In genomic region chr2:150133623-150134022, GRCh38 we compare ENCODE assay signal across 9 cellular contexts.
DNase-seq lines count a peak whose midpoint lies in the region; TF ChIP-seq lines count a peak whose summit lies in the region.
"Had no signal": no experiment of that assay in that cellular context is flagged by ENCODE, and none has a peak within 500 bp of the region (broad histone marks: within the 10 kb centered on the region; RNA-seq: fewer than 3 reads in every experiment).

No MANE protein-coding gene starts in this region.

- H3K27ac ChIP-seq in esophagus (ENCODE audit: low read depth in 2 of 2, low read length in 1 of 2) (peak overlapping the region; percentile 24 to 53), left ventricle myocardium inferior (replicated peaks) (no peak overlapping the region)
- H3K27ac ChIP-seq: parathyroid adenoma had no signal

- H3K36me3 ChIP-seq in esophagus (ENCODE audit: control insufficient read depth in 2 of 2, insufficient read depth in 2 of 2, low read length in 1 of 2) (no peaks in the 10 kb centered on the region), left ventricle myocardium inferior (no peaks in the 10 kb centered on the region)

- H3K9me3 ChIP-seq in esophagus (ENCODE audit: control insufficient read depth in 2 of 2, insufficient read depth in 1 of 2, low read depth in 1 of 2, low read length in 1 of 2), result no peaks in the 10 kb centered on the region
- no peaks in the 10 kb centered on the region for H3K9me3 ChIP-seq in left ventricle myocardium inferior (replicated peaks)

- no peaks in the 10 kb centered on the region for H3K27me3 ChIP-seq in esophagus (ENCODE audit: control insufficient read depth in 1 of 2, insufficient read depth in 2 of 2, low read length in 2 of 2)
- no peaks in the 10 kb centered on the region for H3K27me3 ChIP-seq in left ventricle myocardium inferior (ENCODE audit: low read depth)

- intact Hi-C loops in left ventricle myocardium inferior (cut with micrococcal nuclease), result no loop called here

- TF ChIP-seq CTCF in HFF-Myc (IDR thresholded peaks at IDR 0.05; ENCODE audit: low read depth, low read length, missing control alignments), result no peak
- TF ChIP-seq CTCF in left ventricle myocardium inferior (IDR thresholded peaks at IDR 0.05; ENCODE audit: borderline replicate concordance), result no peak

- DNase-seq in NCI-H2171 treated with DMSO at 0.1 percent for 48 hours (lab: John Stamatoyannopoulos, UW) (peak; percentile 14), NCI-H2171 (lab: John Stamatoyannopoulos, UW) (no peak), HFF-Myc (ENCODE audit: extremely low read depth, low read depth) (peak; percentile 83), MV-4-11 (lab: John Stamatoyannopoulos, UW) (peak; percentile 55), iPS-NIHi7 (ENCODE audit: extremely low spot score) (no peak), left ventricle myocardium inferior (no peak)
- DNase-seq in activated CD4-positive, alpha-beta T cell treated with anti-CD3 and anti-CD28 coated beads, Interleukin-2, amount 50 U/mL, for 48 hours, result no peak

- H3K4me1 ChIP-seq in esophagus (ENCODE audit: control insufficient read depth in 2 of 2, insufficient read depth in 2 of 2, low read length in 1 of 2), result no peaks in the 10 kb centered on the region
- no peaks in the 10 kb centered on the region for H3K4me1 ChIP-seq in left ventricle myocardium inferior
- H3K4me1 ChIP-seq: parathyroid adenoma had no signal

- H3K4me3 ChIP-seq in HFF-Myc (replicated peaks; ENCODE audit: low read depth, low read length), result no peak overlapping the region
- no peak overlapping the region for H3K4me3 ChIP-seq in esophagus (ENCODE audit: low read depth in 1 of 2, low read length in 2 of 2)
- H3K4me3 ChIP-seq in left ventricle myocardium inferior, result no peak overlapping the region

- 44 to 52% methylated on average over 5 of the region's 5 CpGs for WGBS in esophagus, 2 donors

Comparison
In these comparisons a context has a peak if more than half of its experiments do, and no peak if none do; other contexts are left out.
1. DNase-seq: peak in NCI-H2171 treated with DMSO at 0.1 percent for 48 hours (single experiment), HFF-Myc (single experiment) and MV-4-11 (single experiment); none in NCI-H2171 (single experiment), iPS-NIHi7 (single experiment), activated CD4-positive, alpha-beta T cell treated with anti-CD3 and anti-CD28 coated beads, Interleukin-2, amount 50 U/mL, for 48 hours (0 of 2) and left ventricle myocardium inferior (single experiment).